In the genomic region with DNA sequence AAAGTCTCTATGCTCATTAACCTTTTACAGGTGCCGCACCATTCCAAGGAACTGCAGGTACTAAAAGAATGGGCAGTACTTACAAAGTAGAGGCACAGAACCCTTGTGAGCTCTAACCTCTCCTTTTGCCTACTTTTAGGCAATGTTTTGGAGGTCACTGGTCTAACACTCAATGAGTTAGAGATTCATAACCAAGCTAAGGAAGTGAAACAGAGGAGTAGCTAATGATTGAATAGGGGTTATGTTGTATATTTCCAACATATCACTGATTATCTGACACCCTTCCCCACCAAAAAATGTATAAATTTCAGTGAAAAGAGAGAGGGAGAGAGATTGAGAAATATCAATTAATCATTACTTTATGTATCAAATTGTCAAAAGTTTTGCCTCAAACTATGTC, we compare ENCODE assay signal across 20 cellular contexts.
"Had no signal": no experiment of that assay in that cellular context is flagged by ENCODE, and none has a peak within 500 bp of the region (broad histone marks: within the 10 kb centered on the region; RNA-seq: fewer than 3 reads in every experiment).

No MANE protein-coding gene starts in this region.

- H3K36me3 Mint-ChIP-seq: activated naive CD4-positive, alpha-beta T cell treated with anti-CD3 and anti-CD28 coated beads, Interleukin-2, amount 50 U/mL, for 24 hours had no signal

- H3K4me1 Mint-ChIP-seq: activated naive CD4-positive, alpha-beta T cell treated with anti-CD3 and anti-CD28 coated beads, Interleukin-2, amount 50 U/mL, for 24 hours had no signal

- H3K9me3 Mint-ChIP-seq: T-helper 1 cell treated with Interleukin-12 subunit alpha and Interleukin-12 subunit beta and Interleukin-4 antibody, amounts not matched to agents 30 μg/mL and 1 μg/mL, for 36 hours had no signal

- H3K4me3 Mint-ChIP-seq: activated CD8-positive, alpha-beta T cell treated with anti-CD3 and anti-CD28 coated beads for 36 hours; activated naive CD4-positive, alpha-beta T cell treated with anti-CD3 and anti-CD28 coated beads, Interleukin-2, amount 50 U/mL, for 24 hours; T-helper 1 cell treated with Interleukin-12 subunit alpha and Interleukin-12 subunit beta and Interleukin-4 antibody, amounts not matched to agents 30 μg/mL and 1 μg/mL, for 36 hours had no signal

- H3K36me3 ChIP-seq: breast epithelium, colonic mucosa, MG63 had no signal

- DNase-seq: activated CD4-positive, alpha-beta T cell treated with anti-CD3 and anti-CD28 coated beads for 4 hours; activated CD8-positive, alpha-beta memory T cell treated with anti-CD3 and anti-CD28 coated beads, Interleukin-2, amount 50 U/mL, for 4 hours; activated CD8-positive, alpha-beta T cell treated with anti-CD3 and anti-CD28 coated beads for 36 hours; activated naive CD4-positive, alpha-beta T cell; aorta; caudate nucleus; colonic mucosa; MG63; NCI-H1105; NCI-H1436; NCI-H1694 treated with DMSO at 0.1 percent for 48 hours; NCI-H2029 treated with DMSO at 0.1 percent for 48 hours; NCI-H510A treated with DMSO at 0.1 percent for 48 hours; NCI-H69; NK-92 treated with Interleukin-12 subunit alpha and Interleukin-12 subunit beta, amount 100 ng/mL, for 24 hours; SHP77 had no signal

- H3K4me3 ChIP-seq: breast epithelium, colonic mucosa, MG63 had no signal

- H3K27ac ChIP-seq: breast epithelium, colonic mucosa had no signal

- ATAC-seq: activated CD4-positive, CD25-positive, alpha-beta regulatory T cell treated with anti-CD3 and anti-CD28 coated beads, Interleukin-2, amount 50 U/mL, for 24 hours; activated CD8-positive, alpha-beta T cell treated with anti-CD3 and anti-CD28 coated beads for 36 hours had no signal

- H3K27ac Mint-ChIP-seq: activated CD8-positive, alpha-beta T cell treated with anti-CD3 and anti-CD28 coated beads for 36 hours; activated naive CD4-positive, alpha-beta T cell treated with anti-CD3 and anti-CD28 coated beads, Interleukin-2, amount 50 U/mL, for 24 hours; T-helper 1 cell treated with Interleukin-12 subunit alpha and Interleukin-12 subunit beta and Interleukin-4 antibody, amounts not matched to agents 30 μg/mL and 1 μg/mL, for 36 hours had no signal

- H3K4me1 ChIP-seq: breast epithelium, colonic mucosa had no signal

- H3K27me3 Mint-ChIP-seq: activated CD8-positive, alpha-beta T cell treated with anti-CD3 and anti-CD28 coated beads for 36 hours; activated naive CD4-positive, alpha-beta T cell treated with anti-CD3 and anti-CD28 coated beads, Interleukin-2, amount 50 U/mL, for 24 hours had no signal

- H3K9me3 ChIP-seq: breast epithelium, colonic mucosa, MG63 had no signal

- H3K27me3 ChIP-seq: breast epithelium, colonic mucosa, MG63 had no signal
